8 cellular contexts compared by ENCODE assay signal in the genomic region with DNA sequence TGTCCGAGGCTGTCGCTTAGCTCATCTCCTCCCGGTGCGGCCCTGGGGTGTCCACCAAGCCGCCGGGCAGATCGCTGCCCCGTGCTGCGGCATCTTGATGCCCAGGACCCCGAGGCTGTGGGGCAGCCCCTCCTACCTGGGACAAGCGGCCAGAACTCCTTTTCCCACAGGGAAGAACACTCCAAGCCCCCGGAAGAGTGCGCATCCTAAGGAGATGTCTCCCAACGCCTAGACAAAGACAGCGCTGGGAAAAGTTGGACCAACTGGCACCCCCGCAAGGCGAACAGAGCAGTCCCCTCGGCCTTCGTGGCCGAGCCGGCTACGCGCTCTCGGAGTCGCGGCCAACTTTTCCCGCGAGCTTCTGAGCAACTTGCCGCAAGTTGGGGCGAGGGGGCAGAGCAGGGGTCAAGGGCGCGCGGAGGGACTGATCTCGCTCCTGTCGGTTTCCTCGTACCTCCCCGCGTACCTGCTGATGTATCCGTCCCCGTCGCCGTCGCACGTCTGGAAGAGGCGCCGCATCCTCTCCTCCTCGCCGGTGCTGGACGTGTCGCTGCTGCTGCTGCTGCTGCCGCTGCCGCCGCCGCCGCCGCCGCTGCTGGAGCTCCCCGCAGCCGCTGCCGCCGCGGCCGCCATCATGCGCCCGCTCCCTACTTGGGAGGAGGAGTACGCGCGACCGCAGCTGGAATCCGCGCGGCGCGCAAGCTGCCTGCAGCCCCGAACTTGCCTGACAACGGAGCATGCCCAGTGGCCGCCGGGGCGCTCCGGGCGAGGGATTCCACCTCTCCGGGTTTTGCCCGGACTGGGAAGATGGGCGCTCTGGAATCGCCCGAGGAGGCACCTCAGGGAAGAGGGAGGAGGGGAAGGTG. TPM values are rescaled to one million over a fixed set of nuclear protein-coding genes. Genes with fewer than 3 reads are reported as not detected.
DNase-seq lines count a peak whose midpoint lies in the region; ATAC-seq and TF ChIP-seq lines count a peak whose summit lies in the region.

Gene MCC (minus strand): TSS at position 675 of the 866 bp plus-strand sequence.

- H3K4me3 ChIP-seq in NT2/D1 (ENCODE audit: insufficient read length, low read depth) = peak within 1 kb of the TSS; percentile 74
- peak within 1 kb of the TSS in 3 of 4 donors; percentile 2 to 58 (median 39) for H3K4me3 ChIP-seq in adrenal gland
- H3K4me3 ChIP-seq in aorta (ENCODE audit: low read length in 2 of 2) = peak within 1 kb of the TSS; percentile 28 to 37

- H3K27me3 ChIP-seq in NT2/D1 (ENCODE audit: insufficient read depth, insufficient read length) (peaks cover 42% of the 10 kb centered on the region), adrenal gland (peaks cover 8% of the 10 kb centered on the region), aorta (ENCODE audit: control insufficient read depth in 1 of 2, insufficient read depth in 2 of 2, low read length in 1 of 2) (no peaks in the 10 kb centered on the region)

- intact Hi-C loops in adrenal gland (cut with DNase I) = no loop called here
- intact Hi-C loops in Right ventricle myocardium superior (cut with DNase I) = no loop called here
- intact Hi-C loops in aorta (cut with DNase I) = no loop called here

- no peaks in the 10 kb centered on the region for H3K36me3 ChIP-seq in NT2/D1 (ENCODE audit: insufficient read depth, insufficient read length, low read length)
- no peaks in the 10 kb centered on the region for H3K36me3 ChIP-seq in adrenal gland (replicated peaks in 1 of 2)
- no peaks in the 10 kb centered on the region for H3K36me3 ChIP-seq in aorta (ENCODE audit: control insufficient read depth in 1 of 2, insufficient read depth in 2 of 2, low read length in 1 of 2)

- DNase-seq in COLO668 (lab: John Stamatoyannopoulos, UW; ENCODE audit: unreplicated experiment) = peak; percentile 72
- DNase-seq in NT2/D1 (ENCODE audit: low read depth, low spot score) = peak; percentile 63
- peak; percentile 81 to 87 (median 84) for DNase-seq in adrenal gland
- DNase-seq in Right ventricle myocardium superior = peak; percentile 86
- peak; percentile 73 for DNase-seq in occipital lobe (lab: John Stamatoyannopoulos, UW)
- peak; percentile 83 to 93 for DNase-seq in aorta

- peak; percentile 44 to 59 for TF ChIP-seq POLR2A in adrenal gland (IDR thresholded peaks at IDR 0.05)

- no peaks in the 10 kb centered on the region for H3K9me3 ChIP-seq in NT2/D1 (ENCODE audit: insufficient read depth, low read length)
- no peaks in the 10 kb centered on the region for H3K9me3 ChIP-seq in adrenal gland (replicated peaks in 1 of 3)
- H3K9me3 ChIP-seq in aorta (ENCODE audit: control insufficient read depth, low read length) = no peaks in the 10 kb centered on the region

- TF ChIP-seq CTCF in adrenal gland (IDR thresholded peaks at IDR 0.05) = no peak

- H3K27ac ChIP-seq in adrenal gland = peak within 1 kb of the TSS in 2 of 5 donors; percentile 38 to 52
- H3K27ac ChIP-seq in aorta (ENCODE audit: low read depth in 1 of 2, low read length in 2 of 2) = no peak within 1 kb of the TSS

- no peaks in the 10 kb centered on the region for H3K4me1 ChIP-seq in NT2/D1 (ENCODE audit: insufficient read depth, insufficient read length)
- H3K4me1 ChIP-seq in adrenal gland (replicated peaks in 1 of 2) = peaks cover 0 to 12% of the 10 kb centered on the region in 2 donors
- H3K4me1 ChIP-seq in aorta (ENCODE audit: control insufficient read depth in 1 of 2, insufficient read depth in 2 of 2, low read length in 2 of 2) = peaks cover 0 to 3% of the 10 kb centered on the region in 2 donors

- ATAC-seq in HG02678 (IDR thresholded peaks at IDR 0.05; ENCODE audit: unreplicated experiment) = peak; percentile 40
- ATAC-seq in Right ventricle myocardium superior (ENCODE audit: poor library complexity) = peak; percentile 96
- ATAC-seq in aorta (ENCODE audit: low FRiP score) = peak; percentile 83
- no peak for ATAC-seq in GM19351 (IDR thresholded peaks at IDR 0.05; ENCODE audit: unreplicated experiment)

- 1 to 2% (median 1%) methylated on average over 16 to 86 of the region's 86 CpGs for WGBS in adrenal gland, 4 donors
- WGBS in aorta, 2 donors = 0 to 1% methylated on average over 68 to 86 of the region's 86 CpGs

- H3K9ac ChIP-seq in NT2/D1 (ENCODE audit: insufficient read length, low read depth) = peak within 1 kb of the TSS; percentile 74

RNA-seq across cellular contexts. Expression of gene MCC, which starts in this region (rescaled TPM):
- 10 to 100 TPM in 2 of 8 donors, 1 to 10 TPM in 6; 3.0 to 11.3 (median 9.2) TPM for total RNA-seq in adrenal gland
- polyA plus RNA-seq in adrenal gland = 1 to 10 TPM; 1.8 to 4.2 (median 2.4) TPM
- total RNA-seq in Right ventricle myocardium superior = 29.4 TPM
- total RNA-seq in occipital lobe = 15.8 TPM
- 10 to 100 TPM; 13.9 to 20.0 TPM for total RNA-seq in aorta
- 1 to 10 TPM; 4.5 to 5.5 TPM for polyA plus RNA-seq in aorta
